Comparison of ENCODE assay signal across 17 cellular contexts in genomic region chr3:44309500-44309899, GRCh38. TPM values are rescaled to one million over a fixed set of nuclear protein-coding genes. Genes with fewer than 3 reads are reported as not detected.
DNase-seq lines count a peak whose midpoint lies in the region; ATAC-seq, FAIRE-seq and TF ChIP-seq lines count a peak whose summit lies in the region.
"Had no signal": no experiment of that assay in that cellular context is flagged by ENCODE, and none has a peak within 500 bp of the region (broad histone marks: within the 10 kb centered on the region; RNA-seq: fewer than 3 reads in every experiment).

No MANE protein-coding gene starts in this region.

- H4K20me1 ChIP-seq in K562 (replicated peaks; ENCODE audit: control insufficient read depth, insufficient read depth, low read length): no peaks in the 10 kb centered on the region
- H4K20me1 ChIP-seq: BLaER1 treated with 17β-estradiol and CSF1 and Interleukin-3, amounts not matched to agents 10 nM and 100 nM had no signal

- no peak for TF ChIP-seq EP300 in K562 (IDR thresholded peaks at IDR 0.05; ENCODE audit: low read length)

- no peaks in the 10 kb centered on the region for H3K27me3 ChIP-seq in K562 (ENCODE audit: control insufficient read depth in 2 of 2, insufficient read depth in 2 of 2, low read length in 2 of 2)
- H3K27me3 ChIP-seq: BLaER1 treated with 17β-estradiol and CSF1 and Interleukin-3, amounts not matched to agents 10 nM and 100 nM had no signal

- in situ Hi-C loops in KBM-7 (cut with MboI; ENCODE audit: low pct_unique_long_range_greater_than_20kb, low sequenced_read_pairs) (no loop called here), K562 (cut with MboI) (no loop called here)

- H2AFZ ChIP-seq in K562 (ENCODE audit: low read depth, low read length): peak overlapping the region; percentile 15; the same call in 1 of the 2 replicates

- POLR2A ChIA-PET in K562 (lab: Yijun Ruan, JAX): interaction anchor here (1.1 kb wide), 1 partner anchor 130 kb away, joined by 3 read pairs; no protein-coding TSS in a partner anchor

- H3K9me3 ChIP-seq in K562 (replicated peaks; ENCODE audit: control insufficient read depth, insufficient read depth, low read depth, low read length): no peaks in the 10 kb centered on the region
- H3K9me3 ChIP-seq: BLaER1 treated with 17β-estradiol and CSF1 and Interleukin-3, amounts not matched to agents 10 nM and 100 nM had no signal

- CTCF ChIA-PET in K562 (lab: Yijun Ruan, JAX; ENCODE audit: low intra/inter-chr PET ratio): no interaction called here

- no peak for TF ChIP-seq RAD21 in K562 (CRISPR knock-in tag; conservative IDR thresholded peaks at IDR 0.05 in 1 of 2, IDR thresholded peaks at IDR 0.05 in 1 of 2)

- H3K36me3 ChIP-seq in K562 (ENCODE audit: control insufficient read depth, insufficient read depth, low read length): no peaks in the 10 kb centered on the region
- H3K36me3 ChIP-seq: BLaER1 treated with 17β-estradiol and CSF1 and Interleukin-3, amounts not matched to agents 10 nM and 100 nM had no signal

- H3K79me2 ChIP-seq in K562 (ENCODE audit: control insufficient read depth, insufficient read depth, low read length): no peaks in the 10 kb centered on the region

- no peaks in the 10 kb centered on the region for H3K9me1 ChIP-seq in K562 (ENCODE audit: control insufficient read depth, insufficient read depth, low read length)

- BruUV-seq in K562 (replicated peaks; lab: Mats Ljungman, UMichigan): no TSS peak

- H3K4me3 ChIP-seq in K562 (no peak overlapping the region), foreskin fibroblast (ENCODE audit: low read depth in 1 of 2, low read length in 2 of 2) (no peak overlapping the region)
- H3K4me3 ChIP-seq: BLaER1 treated with 17β-estradiol and CSF1 and Interleukin-3, amounts not matched to agents 10 nM and 100 nM had no signal

- H3K4me1 ChIP-seq in K562 (replicated peaks in 1 of 2; ENCODE audit: control insufficient read depth in 2 of 2, insufficient read depth in 2 of 2, low read length in 2 of 2): no peaks in the 10 kb centered on the region
- H3K4me1 ChIP-seq: BLaER1 treated with 17β-estradiol and CSF1 and Interleukin-3, amounts not matched to agents 10 nM and 100 nM had no signal

- TF ChIP-seq POLR2A in K562 (conservative IDR thresholded peaks at IDR 0.05): no peak

- H3K4me2 ChIP-seq in K562 (ENCODE audit: insufficient read depth, low read length): no peak overlapping the region
- H3K4me2 ChIP-seq: BLaER1 treated with 17β-estradiol and CSF1 and Interleukin-3, amounts not matched to agents 10 nM and 100 nM had no signal

- H3K27ac ChIP-seq in K562 (ENCODE audit: extremely low read depth, low read depth, low read length): no peak overlapping the region
- H3K27ac ChIP-seq: BLaER1 treated with 17β-estradiol and CSF1 and Interleukin-3, amounts not matched to agents 10 nM and 100 nM; HL-60 had no signal

- FAIRE-seq in K562 (lab: Jason Lieb, UNC): no peak
- FAIRE-seq: GM12891, GM18507 had no signal

- peak; percentile 54; the same call in 2 of the 3 replicates for ATAC-seq in K562
- ATAC-seq: CD8-positive, alpha-beta T cell; HCT116 had no signal

- TF ChIP-seq CTCF in K562 (IDR thresholded peaks at IDR 0.05 in 2 of 3, conservative IDR thresholded peaks at IDR 0.05 in 1 of 3; ENCODE audit: insufficient read depth in 2 of 3, low read depth in 1 of 3, low read length in 3 of 3) (no peak), foreskin fibroblast (IDR thresholded peaks at IDR 0.05; ENCODE audit: low read depth, low read length) (no peak)

- no peak overlapping the region for H3K9ac ChIP-seq in K562 (ENCODE audit: insufficient read depth in 1 of 2, low read depth in 2 of 2, low read length in 2 of 2)
- H3K9ac ChIP-seq: BLaER1 treated with 17β-estradiol and CSF1 and Interleukin-3, amounts not matched to agents 10 nM and 100 nM had no signal

- DNase-seq in KBM-7 (peak; percentile 31), K562 (ENCODE audit: extremely low read depth in 1 of 4, low spot score in 3 of 4) (no peak), kidney tubule cell (ENCODE audit: low spot score) (peak; percentile 83), foreskin fibroblast (no peak)
- DNase-seq in NK-92 treated with Interleukin-12 subunit alpha and Interleukin-12 subunit beta, amount 100 ng/mL, for 24 hours (lab: John Stamatoyannopoulos, UW): no peak
- no peak for DNase-seq in activated CD8-positive, alpha-beta memory T cell treated with anti-CD3 and anti-CD28 coated beads for 24 hours
- DNase-seq: Calu3; CD8-positive, alpha-beta T cell; DMS79 treated with DMSO at 0.1 percent for 48 hours; GOT3; H7; HFFc6 had no signal

- intact Hi-C loops in K562 (cut with micrococcal nuclease): no loop called here

TF ChIP-seq in K562, 482 proteins besides CTCF, POLR2A, EP300 and RAD21 (continues in another document):
- TF ChIP-seq PATZ1 (CRISPR knock-in tag; IDR thresholded peaks at IDR 0.05; ENCODE audit: borderline replicate concordance): no peak
- no peak for TF ChIP-seq DPF2 (IDR thresholded peaks at IDR 0.05)
- no peak for TF ChIP-seq RBM17 (IDR thresholded peaks at IDR 0.05; ENCODE audit: borderline replicate concordance, low read depth, low read length)
- TF ChIP-seq RBM39 (optimal IDR thresholded peaks at IDR 0.05; ENCODE audit: low read depth, low read length): no peak
- no peak for TF ChIP-seq ZBTB43 (CRISPR knock-in tag; IDR thresholded peaks at IDR 0.05)
- no peak for TF ChIP-seq HDAC3 (IDR thresholded peaks at IDR 0.05; ENCODE audit: borderline replicate concordance, partially characterized antibody)
- no peak for TF ChIP-seq CAMTA2 (CRISPR knock-in tag; conservative IDR thresholded peaks at IDR 0.05)
- TF ChIP-seq GMEB1 (CRISPR knock-in tag; IDR thresholded peaks at IDR 0.05): no peak

RNA-seq across cellular contexts. Expression of gene TCAIM, which starts 29.1 kb away (rescaled TPM):
- 22.4 and 50.3 TPM in 2 replicates for total RNA-seq in K562 (2011; cell fraction: chromatin; rRNA removed; ENCODE audit: low replicate concordance)
- 13.2 and 13.8 TPM in 2 replicates for total RNA-seq in K562 (2011; cell fraction: nucleolus; rRNA removed)
- 32.0 and 70.5 TPM in 2 replicates for total RNA-seq in K562 (2011; cell fraction: nucleoplasm; rRNA removed)
- 18.6 and 19.7 TPM in 2 replicates for total RNA-seq in K562 (2014; rRNA removed)
- total RNA-seq in K562 (2014; rRNA removed; fragmentation: Illumina TruSeq; extraction: Trizol): 36.7 and 43.5 TPM in 2 replicates
- 37.7 and 43.4 TPM in 2 replicates for total RNA-seq in K562 (2015; rRNA removed; fragmentation: Illumina TruSeq; extraction: Trizol)
- total RNA-seq in K562 (2021): 23.0 and 25.2 TPM in 2 replicates
- 42.5 and 53.3 TPM in 2 replicates for polyA plus RNA-seq in K562 (2011; rRNA removed)
- polyA plus RNA-seq in K562 (2011; cell fraction: cytosol; rRNA removed): 16.1 and 27.9 TPM in 2 replicates
- 13.7 and 14.4 TPM in 2 replicates for polyA plus RNA-seq in K562 (2011; cell fraction: nucleus; rRNA removed)
- polyA plus RNA-seq in K562 (2012): 29.7 and 43.6 TPM in 2 replicates
- 32.3 and 36.9 TPM in 2 replicates for polyA plus RNA-seq in K562 (2014; fragmentation: Illumina TruSeq; extraction: Trizol)
- 10 to 100 TPM; 41.5 to 44.9 TPM for polyA plus RNA-seq in K562 (2014; fragmentation: Nextera tagmentation; extraction: Ambion mirVana)
- 27.6 and 29.5 TPM in 2 replicates for polyA plus RNA-seq in K562 (2014; rRNA removed)
- 38.9 and 41.3 TPM in 2 replicates for polyA minus RNA-seq in K562 (2011; rRNA and poly(A)+ RNA removed)
- 14.1 and 21.8 TPM in 2 replicates for polyA minus RNA-seq in K562 (2011; cell fraction: cytosol; rRNA and poly(A)+ RNA removed)
- polyA minus RNA-seq in K562 (2011; cell fraction: nucleus; rRNA and poly(A)+ RNA removed): 19.5 and 36.3 TPM in 2 replicates

Comparison
In these comparisons a context has a peak if more than half of its experiments do, and no peak if none do; other contexts are left out.
1. DNase-seq: peak in KBM-7 (single experiment) and kidney tubule cell (single experiment); none in K562 (0 of 4), NK-92 treated with Interleukin-12 subunit alpha and Interleukin-12 subunit beta, amount 100 ng/mL, for 24 hours (single experiment), activated CD8-positive, alpha-beta memory T cell treated with anti-CD3 and anti-CD28 coated beads for 24 hours (single experiment) and foreskin fibroblast (0 of 2).